Comparison of ENCODE assay signal across 15 cellular contexts in the genomic region with DNA sequence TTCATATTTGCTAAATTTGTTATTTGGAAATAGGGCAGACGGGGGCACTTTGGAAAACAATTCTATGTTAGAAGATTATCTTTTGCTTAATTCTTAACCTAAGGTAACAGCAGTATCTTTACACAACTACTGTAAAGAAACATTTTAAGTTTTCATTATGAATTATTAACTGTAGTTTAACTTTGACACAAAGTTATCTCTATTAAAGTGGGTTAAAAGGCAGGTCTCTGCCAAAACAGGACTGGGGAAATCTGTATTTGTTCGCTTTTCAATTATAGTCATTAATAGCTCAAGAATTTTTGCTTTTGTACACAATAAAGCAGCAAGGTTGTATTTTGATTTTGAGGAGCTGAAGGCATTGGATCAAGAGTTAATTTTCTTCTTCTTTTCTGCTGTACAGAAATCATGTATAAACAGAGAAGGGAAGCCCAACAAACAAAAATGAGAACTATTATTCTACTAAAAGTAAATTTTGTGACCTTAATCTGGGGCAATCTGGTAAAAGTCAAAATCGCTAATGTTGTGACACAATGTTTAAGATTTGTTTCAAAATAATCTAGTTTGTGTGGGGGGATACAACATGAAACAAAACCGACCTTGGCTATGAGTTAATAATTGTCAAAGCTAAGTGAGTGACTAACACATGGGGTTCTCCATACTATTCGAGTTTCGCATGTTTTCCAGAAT. TPM values are rescaled to one million over a fixed set of nuclear protein-coding genes. Genes with fewer than 3 reads are reported as not detected.
A peak's percentile ranks its signal among the peaks of the same experiment; 100 is the strongest.
DNase-seq lines count a peak whose midpoint lies in the region; ATAC-seq and TF ChIP-seq lines count a peak whose summit lies in the region.
"Had no signal": no experiment of that assay in that cellular context is flagged by ENCODE, and none has a peak within 500 bp of the region (broad histone marks: within the 10 kb centered on the region; RNA-seq: fewer than 3 reads in every experiment).

No MANE protein-coding gene starts in this region.

- H3K27me3 Mint-ChIP-seq in CD4-positive, CD25-positive, alpha-beta regulatory T cell, result peaks cover 7% of the 10 kb centered on the region
- H3K27me3 Mint-ChIP-seq in HFFc6 (ENCODE audit: insufficient read depth), result peaks cover 1% of the 10 kb centered on the region; the same call in 1 of the 2 replicates
- H3K27me3 Mint-ChIP-seq in natural killer cell (ENCODE audit: low read depth in 2 of 2), result peaks cover 0 to 3% of the 10 kb centered on the region in 2 donors

- H3K36me3 ChIP-seq in CD4-positive, CD25-positive, alpha-beta regulatory T cell (ENCODE audit: control insufficient read depth, insufficient read depth, low read length), result no peaks in the 10 kb centered on the region
- H3K36me3 ChIP-seq in adipocyte (ENCODE audit: control insufficient read depth, insufficient read depth, low read length, severe bottlenecking), result no peaks in the 10 kb centered on the region

- peak overlapping the region; percentile 73 to 93 (median 88) for H3K4me3 Mint-ChIP-seq in CD4-positive, CD25-positive, alpha-beta regulatory T cell
- H3K4me3 Mint-ChIP-seq in HFFc6, result peak overlapping the region; percentile 45; the same call in 1 of the 2 replicates
- peak overlapping the region; percentile 56 for H3K4me3 Mint-ChIP-seq in natural killer cell

- no peaks in the 10 kb centered on the region for H3K9me3 Mint-ChIP-seq in CD4-positive, CD25-positive, alpha-beta regulatory T cell
- H3K9me3 Mint-ChIP-seq in HFFc6 (no peaks in the 10 kb centered on the region), natural killer cell (no peaks in the 10 kb centered on the region)
- H3K9me3 Mint-ChIP-seq: dendritic cell treated with granulocyte-macrophage colony-stimulating factor and Interleukin-4, amounts not matched to agents 40 ng/mL and 50 ng/mL, for 4 days had no signal

- peaks cover 35 to 71% (median 54%) of the 10 kb centered on the region in 4 donors for H3K4me1 Mint-ChIP-seq in CD4-positive, CD25-positive, alpha-beta regulatory T cell
- H3K4me1 Mint-ChIP-seq in HFFc6 (ENCODE audit: low read depth), result peaks cover 52% of the 10 kb centered on the region
- H3K4me1 Mint-ChIP-seq in natural killer cell, result peaks cover 58 to 65% of the 10 kb centered on the region in 2 donors

- H3K4me3 ChIP-seq in CD4-positive, CD25-positive, alpha-beta regulatory T cell (ENCODE audit: low read depth, low read length), result peak overlapping the region; percentile 31
- peak overlapping the region; percentile 40 for H3K4me3 ChIP-seq in adipocyte (ENCODE audit: low read length)

- H3K9ac ChIP-seq in adipocyte (ENCODE audit: low read length), result peak overlapping the region; percentile 14

- H3K27ac ChIP-seq in CD4-positive, CD25-positive, alpha-beta regulatory T cell (ENCODE audit: insufficient read depth, low read length, poor library complexity, severe bottlenecking), result no peak overlapping the region

- H3K4me1 ChIP-seq in CD4-positive, CD25-positive, alpha-beta regulatory T cell (ENCODE audit: control insufficient read depth, insufficient read depth, low read length, poor library complexity, severe bottlenecking), result peaks cover 62% of the 10 kb centered on the region
- peaks cover 47% of the 10 kb centered on the region for H3K4me1 ChIP-seq in adipocyte (ENCODE audit: control insufficient read depth, insufficient read depth, low read length)

- DNase-seq in CD4-positive, CD25-positive, alpha-beta regulatory T cell, result no peak
- DNase-seq in HFFc6 (no peak), adipocyte (ENCODE audit: low read depth) (no peak), natural killer cell (no peak), mucosa of gallbladder (ENCODE audit: low spot score) (no peak), left cardiac atrium (no peak)
- DNase-seq: activated effector memory CD4-positive, alpha-beta T cell treated with Interleukin-2 at 50 U/mL for 16 hours; foreskin fibroblast; NCI-H187 treated with DMSO at 0.1 percent for 48 hours; occipital lobe; stimulated activated CD4-positive, alpha-beta T cell treated with anti-CD3 and anti-CD28 coated beads, Interleukin-1b, Interleukin-23, amount 100 ng/mL, for 48 hours; stimulated activated naive CD4-positive, alpha-beta T cell treated with Interleukin-2 at 50 U/mL for 16 hours had no signal

- H3K27me3 ChIP-seq in CD4-positive, CD25-positive, alpha-beta regulatory T cell (ENCODE audit: control insufficient read depth, insufficient read depth, low read length), result no peaks in the 10 kb centered on the region
- H3K27me3 ChIP-seq in adipocyte (replicated peaks; ENCODE audit: control insufficient read depth, insufficient read depth, low read length), result no peaks in the 10 kb centered on the region

- TF ChIP-seq CTCF in HFFc6 (IDR thresholded peaks at IDR 0.05) (no peak), natural killer cell (IDR thresholded peaks at IDR 0.05) (no peak)

- no peak for ATAC-seq in CD4-positive, CD25-positive, alpha-beta regulatory T cell (ENCODE audit: low read depth in 2 of 2)
- ATAC-seq in natural killer cell, result no peak
- no peak for ATAC-seq in HG03108 (IDR thresholded peaks at IDR 0.05; ENCODE audit: unreplicated experiment)
- ATAC-seq in GM21717 (IDR thresholded peaks at IDR 0.05; ENCODE audit: unreplicated experiment), result no peak
- no peak for ATAC-seq in left cardiac atrium

- intact Hi-C loops in natural killer cell (cut with micrococcal nuclease), result loop anchor here (5.0 kb wide), 2 partner anchors 53 to 138 kb away; partner anchors contain the start of gene CSE1L
- intact Hi-C loops in left cardiac atrium (cut with DNase I), result no loop called here

- H3K9me3 ChIP-seq in CD4-positive, CD25-positive, alpha-beta regulatory T cell (ENCODE audit: control insufficient read depth in 2 of 2, low read length in 2 of 2), result no peaks in the 10 kb centered on the region
- no peaks in the 10 kb centered on the region for H3K9me3 ChIP-seq in adipocyte (ENCODE audit: control insufficient read depth, low read length)

- H3K27ac Mint-ChIP-seq in CD4-positive, CD25-positive, alpha-beta regulatory T cell, result peak overlapping the region in 2 of 3 donors; percentile 34 to 81
- 0 out of 2 replicates have a peak overlapping the region, but pooled peaks have one; percentile 19 for H3K27ac Mint-ChIP-seq in HFFc6
- H3K27ac Mint-ChIP-seq in natural killer cell, result peak overlapping the region in 1 of 2 donors; percentile 67
- H3K27ac Mint-ChIP-seq: dendritic cell treated with granulocyte-macrophage colony-stimulating factor and Interleukin-4, amounts not matched to agents 40 ng/mL and 50 ng/mL, for 4 days had no signal

- peaks cover 15% of the 10 kb centered on the region for H3K36me3 Mint-ChIP-seq in CD4-positive, CD25-positive, alpha-beta regulatory T cell
- H3K36me3 Mint-ChIP-seq in HFFc6 (ENCODE audit: low read depth), result peaks cover 6% of the 10 kb centered on the region; the same call in 1 of the 2 replicates
- no peaks in the 10 kb centered on the region for H3K36me3 Mint-ChIP-seq in natural killer cell

RNA-seq across cellular contexts. Expression of gene STAU1, which starts 2.9 kb away (rescaled TPM):
- total RNA-seq in CD4-positive, CD25-positive, alpha-beta regulatory T cell, result 67.6 TPM
- 10 to 100 TPM; 29.6 to 39.3 (median 37.3) TPM for polyA plus RNA-seq in CD4-positive, CD25-positive, alpha-beta regulatory T cell
- 10 to 100 TPM; 85.6 to 95.4 (median 87.9) TPM for total RNA-seq in HFFc6 (2021; fragmentation: NEBNext Ultra II Directional; extraction: Animal tissue kit (Norgen Biotek cat#: 25700))
- total RNA-seq in natural killer cell (10 to 100 TPM; 47.3 to 54.9 (median 49.9) TPM), mucosa of gallbladder (111 TPM), left cardiac atrium (10 to 100 TPM; 48.7 to 61.8 TPM)

RNA-seq across cellular contexts. Expression of gene DDX27, which starts 34.0 kb away (rescaled TPM):
- 105 TPM for total RNA-seq in CD4-positive, CD25-positive, alpha-beta regulatory T cell
- 10 to 100 TPM; 24.4 to 39.6 (median 34.8) TPM for polyA plus RNA-seq in CD4-positive, CD25-positive, alpha-beta regulatory T cell
- 10 to 100 TPM; 26.8 to 32.2 (median 30.5) TPM for total RNA-seq in HFFc6 (2021; fragmentation: NEBNext Ultra II Directional; extraction: Animal tissue kit (Norgen Biotek cat#: 25700))
- total RNA-seq in natural killer cell (10 to 100 TPM; 71.5 to 91.3 (median 75.9) TPM), mucosa of gallbladder (32.6 TPM), left cardiac atrium (10 to 100 TPM; 13.3 to 19.0 TPM)
